Comparison of ENCODE assay signal across 8 cellular contexts in genomic region chr3:197656124-197656523, GRCh38.
DNase-seq lines count a peak whose midpoint lies in the region; ATAC-seq and TF ChIP-seq lines count a peak whose summit lies in the region.
"Not testable (repeated sequence)": the region's sequence is repeated elsewhere in the genome, so short reads cannot be mapped to it uniquely, and the experiment has no call there.

No MANE protein-coding gene starts in this region.

- H3K9me3 ChIP-seq in BLaER1; OCI-LY7 (ENCODE audit: low read length): not testable (repeated sequence)

- H3K4me2 ChIP-seq in BLaER1, result peak overlapping the region; percentile 85
- peak overlapping the region; percentile 36; the same call in 1 of the 2 replicates for H3K4me2 ChIP-seq in OCI-LY7 (ENCODE audit: low read length)

- H3K9me3 Mint-ChIP-seq in activated CD4-positive, alpha-beta memory T cell treated with anti-CD3 and anti-CD28 coated beads for 36 hours; activated T-helper 17 cell treated with anti-CD3 and anti-CD28 coated beads, Interleukin-2, amount 50 U/mL, for 72 hours; activated naive CD8-positive, alpha-beta T cell treated with anti-CD3 and anti-CD28 coated beads, Interleukin-2, amount 50 U/mL, for 24 hours; naive B cell; osteocyte (ENCODE audit: unreplicated experiment): not testable (repeated sequence)

- H3K36me3 ChIP-seq in BLaER1; OCI-LY7 (ENCODE audit: insufficient read depth, low read length): not testable (repeated sequence)

- H3K27ac ChIP-seq in BLaER1, result peak overlapping the region; percentile 56; the same call in 1 of the 2 replicates
- H3K27ac ChIP-seq in OCI-LY7 (ENCODE audit: low read depth, low read length, poor library complexity, severe bottlenecking), result not testable (repeated sequence)

- H3K27ac Mint-ChIP-seq in activated CD4-positive, alpha-beta memory T cell treated with anti-CD3 and anti-CD28 coated beads for 36 hours, result peak overlapping the region; percentile 83
- peak overlapping the region; percentile 92 for H3K27ac Mint-ChIP-seq in activated T-helper 17 cell treated with anti-CD3 and anti-CD28 coated beads, Interleukin-2, amount 50 U/mL, for 72 hours
- H3K27ac Mint-ChIP-seq in activated naive CD8-positive, alpha-beta T cell treated with anti-CD3 and anti-CD28 coated beads, Interleukin-2, amount 50 U/mL, for 24 hours, result peak overlapping the region; percentile 93
- H3K27ac Mint-ChIP-seq in naive B cell, result peak overlapping the region in 3 of 6 donors; percentile 35 to 62 (median 47)
- not testable (repeated sequence) for H3K27ac Mint-ChIP-seq in osteocyte (ENCODE audit: unreplicated experiment)

- not testable (repeated sequence) for H3K27me3 Mint-ChIP-seq in activated CD4-positive, alpha-beta memory T cell treated with anti-CD3 and anti-CD28 coated beads for 36 hours; activated T-helper 17 cell treated with anti-CD3 and anti-CD28 coated beads, Interleukin-2, amount 50 U/mL, for 72 hours; activated naive CD8-positive, alpha-beta T cell treated with anti-CD3 and anti-CD28 coated beads, Interleukin-2, amount 50 U/mL, for 24 hours; naive B cell; osteocyte (ENCODE audit: unreplicated experiment)

- POLR2A ChIA-PET in OCI-LY7 (lab: Charles Lee); activated CD4-positive, alpha-beta memory T cell treated with anti-CD3 and anti-CD28 coated beads for 36 hours (lab: Charles Lee): not testable (repeated sequence)

- not testable (repeated sequence) for DNase-seq in OCI-LY7 (ENCODE audit: low spot score); activated CD4-positive, alpha-beta memory T cell treated with anti-CD3 and anti-CD28 coated beads for 36 hours; activated naive CD8-positive, alpha-beta T cell treated with anti-CD3 and anti-CD28 coated beads, Interleukin-2, amount 50 U/mL, for 24 hours; naive B cell; osteocyte (ENCODE audit: extremely low spot score, unreplicated experiment)

- not testable (repeated sequence) for TF ChIP-seq CTCF in OCI-LY7 (conservative IDR thresholded peaks at IDR 0.05; ENCODE audit: low read length); osteocyte (IDR thresholded peaks at IDR 0.05)

- not testable (repeated sequence) for H3K79me2 ChIP-seq in OCI-LY7 (ENCODE audit: insufficient read depth, low read depth, low read length)

- CTCF ChIA-PET in OCI-LY7 (lab: Charles Lee; ENCODE audit: unreplicated experiment); activated CD4-positive, alpha-beta memory T cell treated with anti-CD3 and anti-CD28 coated beads for 36 hours (lab: Charles Lee): not testable (repeated sequence)

- not testable (repeated sequence) for H3K36me3 Mint-ChIP-seq in activated CD4-positive, alpha-beta memory T cell treated with anti-CD3 and anti-CD28 coated beads for 36 hours; activated T-helper 17 cell treated with anti-CD3 and anti-CD28 coated beads, Interleukin-2, amount 50 U/mL, for 72 hours (ENCODE audit: low read depth); activated naive CD8-positive, alpha-beta T cell treated with anti-CD3 and anti-CD28 coated beads, Interleukin-2, amount 50 U/mL, for 24 hours (ENCODE audit: low read depth); naive B cell; osteocyte (ENCODE audit: unreplicated experiment)

- ATAC-seq in activated T-helper 17 cell treated with anti-CD3 and anti-CD28 coated beads, Interleukin-2, amount 50 U/mL, for 72 hours (replicated peaks), result peak; percentile 10
- ATAC-seq in activated naive CD8-positive, alpha-beta T cell treated with anti-CD3 and anti-CD28 coated beads, Interleukin-2, amount 50 U/mL, for 24 hours; naive B cell (ENCODE audit: low read depth in 2 of 2): not testable (repeated sequence)

- H3K4me3 Mint-ChIP-seq in activated CD4-positive, alpha-beta memory T cell treated with anti-CD3 and anti-CD28 coated beads for 36 hours, result peak overlapping the region; percentile 61
- peak overlapping the region; percentile 74 for H3K4me3 Mint-ChIP-seq in activated T-helper 17 cell treated with anti-CD3 and anti-CD28 coated beads, Interleukin-2, amount 50 U/mL, for 72 hours
- peak overlapping the region; percentile 77 for H3K4me3 Mint-ChIP-seq in activated naive CD8-positive, alpha-beta T cell treated with anti-CD3 and anti-CD28 coated beads, Interleukin-2, amount 50 U/mL, for 24 hours
- H3K4me3 Mint-ChIP-seq in naive B cell (peak overlapping the region in 5 of 8 donors; percentile 41 to 80 (median 66)), osteocyte (ENCODE audit: unreplicated experiment) (peak overlapping the region; percentile 38)

- not testable (repeated sequence) for BruUV-seq in OCI-LY7 (replicated peaks; lab: Mats Ljungman, UMichigan)

- H3K9me2 ChIP-seq in OCI-LY7 (ENCODE audit: insufficient read depth, low read length), result not testable (repeated sequence)

- H3K4me1 ChIP-seq in BLaER1 (peaks cover 45% of the 10 kb centered on the region), OCI-LY7 (ENCODE audit: insufficient read depth, low read length, poor library complexity, severe bottlenecking) (peaks cover 12% of the 10 kb centered on the region)

- H4K20me1 ChIP-seq in BLaER1; OCI-LY7 (ENCODE audit: insufficient read depth, low read length): not testable (repeated sequence)

- not testable (repeated sequence) for H3K27me3 ChIP-seq in BLaER1

- H3K4me3 ChIP-seq in BLaER1; OCI-LY7 (ENCODE audit: low read depth, low read length, poor library complexity, severe bottlenecking): not testable (repeated sequence)
- 0 out of 2 replicates have a peak overlapping the region, but pooled peaks have one; percentile 39 for H3K4me3 ChIP-seq in GM08714 (ENCODE audit: low read length)

- intact Hi-C loops in OCI-LY7 (cut with micrococcal nuclease; ENCODE audit: unreplicated experiment); activated CD4-positive, alpha-beta memory T cell treated with anti-CD3 and anti-CD28 coated beads for 36 hours (cut with micrococcal nuclease): not testable (repeated sequence)

- H3K4me1 Mint-ChIP-seq in activated CD4-positive, alpha-beta memory T cell treated with anti-CD3 and anti-CD28 coated beads for 36 hours (ENCODE audit: low read depth), result peaks cover 20% of the 10 kb centered on the region
- H3K4me1 Mint-ChIP-seq in activated T-helper 17 cell treated with anti-CD3 and anti-CD28 coated beads, Interleukin-2, amount 50 U/mL, for 72 hours; naive B cell; osteocyte (ENCODE audit: unreplicated experiment): not testable (repeated sequence)
- H3K4me1 Mint-ChIP-seq in activated naive CD8-positive, alpha-beta T cell treated with anti-CD3 and anti-CD28 coated beads, Interleukin-2, amount 50 U/mL, for 24 hours, result peaks cover 25% of the 10 kb centered on the region

- H2AFZ ChIP-seq in OCI-LY7 (ENCODE audit: low read length), result not testable (repeated sequence)

- H3K9ac ChIP-seq in BLaER1, result not testable (repeated sequence)
